Comparison of ENCODE assay signal across 1 cellular context in genomic region chr9:75974006-75974766, GRCh38.
TF ChIP-seq lines count a peak whose summit lies in the region.

No MANE protein-coding gene starts in this region.

TF ChIP-seq in IMR-90, 13 proteins besides CTCF, POLR2A, EP300 and RAD21:
- no peak for TF ChIP-seq MXI1 (IDR thresholded peaks at IDR 0.05; ENCODE audit: borderline replicate concordance, low read depth, low read length)
- no peak for TF ChIP-seq NFE2L2 (IDR thresholded peaks at IDR 0.05; ENCODE audit: low read depth, low read length)
- TF ChIP-seq MAFK (IDR thresholded peaks at IDR 0.05; ENCODE audit: low read depth, low read length), result no peak
- no peak for TF ChIP-seq USF2 (IDR thresholded peaks at IDR 0.05; ENCODE audit: low read depth, low read length)
- TF ChIP-seq CEBPB (IDR thresholded peaks at IDR 0.05; ENCODE audit: low read depth, low read length), result no peak
- no peak for TF ChIP-seq BHLHE40 (IDR thresholded peaks at IDR 0.05; ENCODE audit: low read depth, low read length)
- TF ChIP-seq FOS (IDR thresholded peaks at IDR 0.05; ENCODE audit: low read depth, low read length), result no peak
- TF ChIP-seq CHD1 (IDR thresholded peaks at IDR 0.05; ENCODE audit: low read depth, low read length), result no peak
- no peak for TF ChIP-seq RCOR1 (IDR thresholded peaks at IDR 0.05; ENCODE audit: insufficient replicate concordance, low read length)
- TF ChIP-seq, protein P1, sequence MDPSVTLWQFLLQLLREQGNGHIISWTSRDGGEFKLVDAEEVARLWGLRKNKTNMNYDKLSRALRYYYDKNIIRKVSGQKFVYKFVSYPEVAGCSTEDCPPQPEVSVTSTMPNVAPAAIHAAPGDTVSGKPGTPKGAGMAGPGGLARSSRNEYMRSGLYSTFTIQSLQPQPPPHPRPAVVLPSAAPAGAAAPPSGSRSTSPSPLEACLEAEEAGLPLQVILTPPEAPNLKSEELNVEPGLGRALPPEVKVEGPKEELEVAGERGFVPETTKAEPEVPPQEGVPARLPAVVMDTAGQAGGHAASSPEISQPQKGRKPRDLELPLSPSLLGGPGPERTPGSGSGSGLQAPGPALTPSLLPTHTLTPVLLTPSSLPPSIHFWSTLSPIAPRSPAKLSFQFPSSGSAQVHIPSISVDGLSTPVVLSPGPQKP (IDR thresholded peaks at IDR 0.05; ENCODE audit: borderline replicate concordance, low read depth, low read length), result no peak
- no peak for TF ChIP-seq SMC3 (IDR thresholded peaks at IDR 0.05; ENCODE audit: low read depth, low read length)
